8 cellular contexts compared by ENCODE assay signal in genomic region chr3:183253961-183254815, GRCh38. TPM values are rescaled to one million over a fixed set of nuclear protein-coding genes. Genes with fewer than 3 reads are reported as not detected.
DNase-seq lines count a peak whose midpoint lies in the region; ATAC-seq and TF ChIP-seq lines count a peak whose summit lies in the region.

No MANE protein-coding gene starts in this region.

- H3K4me1 Mint-ChIP-seq in Caco-2 (ENCODE audit: low read depth, unreplicated experiment) (peaks cover 11% of the 10 kb centered on the region), naive B cell (peaks cover 6 to 10% (median 10%) of the 10 kb centered on the region in 3 donors)
- H3K4me1 Mint-ChIP-seq in activated CD4-positive, alpha-beta memory T cell treated with anti-CD3 and anti-CD28 coated beads for 36 hours (ENCODE audit: low read depth), result peaks cover 12% of the 10 kb centered on the region

- WGBS in esophagus muscularis mucosa, result no CpG with 5 or more reads among the region's 109 CpGs
- WGBS in aorta, 2 donors, result 1% methylated on average over 62 to 109 of the region's 109 CpGs

- DNase-seq in Caco-2 (peak; percentile 45 to 67), HT1080 (ENCODE audit: low read depth) (peak; percentile 41), esophagus muscularis mucosa (ENCODE audit: extremely low spot score) (no peak), naive B cell (no peak), aorta (peak; percentile 60 to 82), DMS114 treated with DMSO at 0.1 percent for 48 hours (lab: John Stamatoyannopoulos, UW; ENCODE audit: unreplicated experiment) (no peak), NCI-H446 treated with DMSO at 0.1 percent for 48 hours (lab: John Stamatoyannopoulos, UW) (no peak)
- DNase-seq in activated CD4-positive, alpha-beta memory T cell treated with anti-CD3 and anti-CD28 coated beads for 36 hours, result peak; percentile 45

- no peaks in the 10 kb centered on the region for H3K36me3 ChIP-seq in Caco-2 (ENCODE audit: control insufficient read depth, insufficient read depth, low read length)
- H3K36me3 ChIP-seq in esophagus muscularis mucosa, result no peaks in the 10 kb centered on the region
- no peaks in the 10 kb centered on the region for H3K36me3 ChIP-seq in aorta (ENCODE audit: control insufficient read depth in 1 of 2, insufficient read depth in 2 of 2, low read length in 1 of 2)

- H3K36me3 Mint-ChIP-seq in Caco-2 (ENCODE audit: insufficient read depth, unreplicated experiment), result peaks cover 4% of the 10 kb centered on the region
- H3K36me3 Mint-ChIP-seq in activated CD4-positive, alpha-beta memory T cell treated with anti-CD3 and anti-CD28 coated beads for 36 hours, result peaks cover 7% of the 10 kb centered on the region
- H3K36me3 Mint-ChIP-seq in naive B cell, result no peaks in the 10 kb centered on the region

- intact Hi-C loops in Caco-2 (cut with micrococcal nuclease; ENCODE audit: unreplicated experiment), result loop anchor here (2.0 kb wide), 1 partner anchor 15 kb away; no protein-coding TSS in a partner anchor
- intact Hi-C loops in activated CD4-positive, alpha-beta memory T cell treated with anti-CD3 and anti-CD28 coated beads for 36 hours (cut with micrococcal nuclease), result loop anchor here (1.0 to 5.0 kb wide), 5 partner anchors 12 to 131 kb away; no protein-coding TSS in a partner anchor
- intact Hi-C loops in esophagus muscularis mucosa (cut with DNase I), result loop anchor here (5.0 to 10.0 kb wide), 2 partner anchors 128 to 129 kb away; no protein-coding TSS in a partner anchor
- intact Hi-C loops in aorta (cut with DNase I), result loop anchor here in 1 of 2 donors (10.0 kb wide), 1 partner anchor 131 kb away; no protein-coding TSS in a partner anchor

- H3K9me3 ChIP-seq in Caco-2 (no peaks in the 10 kb centered on the region), esophagus muscularis mucosa (no peaks in the 10 kb centered on the region), aorta (ENCODE audit: control insufficient read depth, low read length) (no peaks in the 10 kb centered on the region)

- H3K4me3 ChIP-seq in Caco-2 (ENCODE audit: low read depth, low read length) (peak overlapping the region; percentile 43), esophagus muscularis mucosa (peak overlapping the region; percentile 67 to 88 (median 84)), aorta (ENCODE audit: low read length in 2 of 2) (peak overlapping the region; percentile 62 to 87)

- H3K27me3 Mint-ChIP-seq in Caco-2 (ENCODE audit: insufficient read depth, unreplicated experiment), result no peaks in the 10 kb centered on the region
- H3K27me3 Mint-ChIP-seq in activated CD4-positive, alpha-beta memory T cell treated with anti-CD3 and anti-CD28 coated beads for 36 hours, result peaks cover 18% of the 10 kb centered on the region
- peaks cover 41 to 56% (median 41%) of the 10 kb centered on the region in 3 donors for H3K27me3 Mint-ChIP-seq in naive B cell

- POLR2A ChIA-PET in Caco-2 (lab: Charles Lee), result no interaction called here
- POLR2A ChIA-PET in activated CD4-positive, alpha-beta memory T cell treated with anti-CD3 and anti-CD28 coated beads for 36 hours (lab: Charles Lee), result interaction anchor here (1.6 to 1.9 kb wide), 2 partner anchors 12 to 32 kb away, joined by 6 read pairs; no protein-coding TSS in a partner anchor

- TF ChIP-seq EP300 in esophagus muscularis mucosa (IDR thresholded peaks at IDR 0.05), result no peak

- TF ChIP-seq POLR2A in esophagus muscularis mucosa (IDR thresholded peaks at IDR 0.05; ENCODE audit: low read depth), result no peak

- H3K27ac ChIP-seq in esophagus muscularis mucosa (replicated peaks in 1 of 4) (peak overlapping the region; percentile 85 to 92 (median 86)), aorta (ENCODE audit: low read depth in 1 of 2, low read length in 2 of 2) (peak overlapping the region in 1 of 2 donors; percentile 6)

- H3K4me3 Mint-ChIP-seq in Caco-2 (ENCODE audit: unreplicated experiment) (peak overlapping the region; percentile 82), naive B cell (peak overlapping the region; percentile 68 to 87 (median 82))
- peak overlapping the region; percentile 76 for H3K4me3 Mint-ChIP-seq in activated CD4-positive, alpha-beta memory T cell treated with anti-CD3 and anti-CD28 coated beads for 36 hours

- H3K9me3 Mint-ChIP-seq in Caco-2 (ENCODE audit: unreplicated experiment), result no peaks in the 10 kb centered on the region
- H3K9me3 Mint-ChIP-seq in activated CD4-positive, alpha-beta memory T cell treated with anti-CD3 and anti-CD28 coated beads for 36 hours, result no peaks in the 10 kb centered on the region
- H3K9me3 Mint-ChIP-seq in naive B cell, result peaks cover 0 to 8% (median 0%) of the 10 kb centered on the region in 7 donors

- H3K27me3 ChIP-seq in Caco-2 (replicated peaks; ENCODE audit: control insufficient read depth, insufficient read depth, low read length), result no peaks in the 10 kb centered on the region
- no peaks in the 10 kb centered on the region for H3K27me3 ChIP-seq in esophagus muscularis mucosa
- no peaks in the 10 kb centered on the region for H3K27me3 ChIP-seq in aorta (ENCODE audit: control insufficient read depth in 1 of 2, insufficient read depth in 2 of 2, low read length in 1 of 2)

- CTCF ChIA-PET in Caco-2 (lab: Charles Lee), result interaction anchor here (0.6 to 1.5 kb wide), 2 partner anchors 36 to 128 kb away, joined by 3 to 5 read pairs; no protein-coding TSS in a partner anchor
- CTCF ChIA-PET in activated CD4-positive, alpha-beta memory T cell treated with anti-CD3 and anti-CD28 coated beads for 36 hours (lab: Charles Lee), result interaction anchor here (0.7 to 3.9 kb wide), 6 partner anchors 30 to 322 kb away, joined by 3 to 25 read pairs (median 4); no protein-coding TSS in a partner anchor

- peak overlapping the region; percentile 78 for H3K27ac Mint-ChIP-seq in Caco-2 (ENCODE audit: unreplicated experiment)
- H3K27ac Mint-ChIP-seq in activated CD4-positive, alpha-beta memory T cell treated with anti-CD3 and anti-CD28 coated beads for 36 hours, result peak overlapping the region; percentile 74
- H3K27ac Mint-ChIP-seq in naive B cell, result peak overlapping the region in 1 of 6 donors; percentile 51

- peaks cover 4% of the 10 kb centered on the region; the same call in 1 of the 2 replicates for H3K4me1 ChIP-seq in Caco-2
- H3K4me1 ChIP-seq in esophagus muscularis mucosa, result peaks cover 0 to 21% (median 14%) of the 10 kb centered on the region in 4 donors
- H3K4me1 ChIP-seq in aorta (ENCODE audit: control insufficient read depth in 1 of 2, insufficient read depth in 2 of 2, low read length in 2 of 2), result no peaks in the 10 kb centered on the region

- no TSS peak for BruUV-seq in Caco-2 (replicated peaks; lab: Mats Ljungman, UMichigan)

- TF ChIP-seq CTCF in Caco-2 (IDR thresholded peaks at IDR 0.05; ENCODE audit: insufficient read depth in 1 of 2, low read depth in 1 of 2, low read length in 1 of 2, severe bottlenecking in 1 of 2, unreplicated experiment in 1 of 2) (no peak), esophagus muscularis mucosa (IDR thresholded peaks at IDR 0.05) (no peak)

- ATAC-seq in naive B cell (ENCODE audit: low read depth in 2 of 2) (peak; percentile 44 to 49), aorta (ENCODE audit: low FRiP score) (peak; percentile 65)

RNA-seq across cellular contexts. Expression of gene B3GNT5, which starts 1.1 kb away (rescaled TPM):
- 9.4 and 10.9 TPM in 2 replicates for total RNA-seq in Caco-2 (2022)
- 21.6 and 22.5 TPM in 2 replicates for total RNA-seq in HT1080 (2014; rRNA removed; shearing (Covaris generic))
- polyA plus RNA-seq in HT1080 (2015; cell fraction: cytosol; rRNA removed), result 47.9 and 66.2 TPM in 2 replicates
- 30.3 and 31.2 TPM in 2 replicates for polyA plus RNA-seq in HT1080 (2015; cell fraction: nucleus; rRNA removed)
- total RNA-seq in activated CD4-positive, alpha-beta memory T cell treated with anti-CD3 and anti-CD28 coated beads for 36 hours, result 10 to 100 TPM; 12.7 to 12.9 TPM
- total RNA-seq in esophagus muscularis mucosa, result 10 to 100 TPM in 1 of 4 donors, 1 to 10 TPM in 3; 2.1 to 11.3 (median 5.2) TPM
- polyA plus RNA-seq in naive B cell (ENCODE audit: low read depth in 6 of 6), result under 1 TPM in 2 of 6 donors, not detected in 4; 0.17 to 0.41 TPM
- total RNA-seq in aorta, result 10 to 100 TPM in 1 of 2 donors, 1 to 10 TPM in 1; 9.2 to 10.0 TPM
- 10 to 100 TPM in 1 of 2 donors, 1 to 10 TPM in 1; 1.6 to 12.5 TPM for polyA plus RNA-seq in aorta

Comparison
In these comparisons a context has a peak if more than half of its experiments do, and no peak if none do; other contexts are left out.
1. DNase-seq: peak in Caco-2 (2 of 2), HT1080 (single experiment), activated CD4-positive, alpha-beta memory T cell treated with anti-CD3 and anti-CD28 coated beads for 36 hours (single experiment) and aorta (2 of 2); none in esophagus muscularis mucosa (single experiment), naive B cell (single experiment), DMS114 treated with DMSO at 0.1 percent for 48 hours (single experiment) and NCI-H446 treated with DMSO at 0.1 percent for 48 hours (single experiment).
2. Peak in every context shown above with its lines, with median percentiles within 50 percentile points of each other: H3K4me3 ChIP-seq and H3K4me3 Mint-ChIP-seq.